Comparison of ENCODE assay signal across 1 cellular context in the genomic region with DNA sequence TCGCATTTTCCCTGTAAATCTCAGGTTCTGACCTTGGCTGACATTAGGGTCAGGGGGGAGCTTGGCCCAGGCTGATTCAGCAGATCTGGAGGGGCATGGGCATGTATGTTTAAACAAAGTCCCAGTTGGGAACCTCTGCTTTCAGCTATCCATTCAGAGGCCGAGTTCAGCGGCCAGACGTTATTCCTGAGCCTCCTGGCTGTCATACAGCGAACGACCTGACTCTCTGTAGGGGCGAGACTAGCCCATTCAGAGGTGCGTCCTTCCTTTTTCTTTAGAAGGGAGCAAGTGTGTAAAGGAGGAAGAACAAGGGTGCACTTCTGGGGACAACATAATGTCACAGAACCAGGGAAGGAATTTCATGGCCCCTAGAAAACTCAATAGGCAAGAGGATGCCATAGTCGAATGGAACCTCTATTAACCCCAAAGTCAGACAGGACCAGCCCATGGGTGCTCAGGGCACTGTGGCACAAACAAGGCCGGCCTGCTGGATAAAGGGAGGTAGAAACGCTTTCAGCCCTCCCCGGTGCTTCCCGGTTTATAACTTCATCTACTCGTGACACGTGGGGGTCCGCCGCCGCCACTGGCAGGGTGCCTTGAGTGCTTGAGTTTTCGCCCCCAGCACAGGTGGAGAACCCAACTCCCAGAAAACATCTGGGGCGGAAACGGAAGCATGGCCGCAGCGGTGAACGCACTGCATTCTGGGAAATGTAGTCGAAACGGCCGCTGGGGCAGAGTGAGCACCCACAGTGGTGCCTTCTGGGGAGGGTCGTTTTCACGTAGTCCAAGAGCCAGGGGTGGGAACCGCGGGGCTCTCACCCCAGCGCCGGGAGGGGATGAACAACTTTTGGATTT.
TF ChIP-seq lines count a peak whose summit lies in the region.

No MANE protein-coding gene starts in this region.

TF ChIP-seq in HEK293, 187 proteins besides CTCF, POLR2A, EP300 and RAD21 (continued from another document and continues in another):
- TF ChIP-seq, protein P1, sequence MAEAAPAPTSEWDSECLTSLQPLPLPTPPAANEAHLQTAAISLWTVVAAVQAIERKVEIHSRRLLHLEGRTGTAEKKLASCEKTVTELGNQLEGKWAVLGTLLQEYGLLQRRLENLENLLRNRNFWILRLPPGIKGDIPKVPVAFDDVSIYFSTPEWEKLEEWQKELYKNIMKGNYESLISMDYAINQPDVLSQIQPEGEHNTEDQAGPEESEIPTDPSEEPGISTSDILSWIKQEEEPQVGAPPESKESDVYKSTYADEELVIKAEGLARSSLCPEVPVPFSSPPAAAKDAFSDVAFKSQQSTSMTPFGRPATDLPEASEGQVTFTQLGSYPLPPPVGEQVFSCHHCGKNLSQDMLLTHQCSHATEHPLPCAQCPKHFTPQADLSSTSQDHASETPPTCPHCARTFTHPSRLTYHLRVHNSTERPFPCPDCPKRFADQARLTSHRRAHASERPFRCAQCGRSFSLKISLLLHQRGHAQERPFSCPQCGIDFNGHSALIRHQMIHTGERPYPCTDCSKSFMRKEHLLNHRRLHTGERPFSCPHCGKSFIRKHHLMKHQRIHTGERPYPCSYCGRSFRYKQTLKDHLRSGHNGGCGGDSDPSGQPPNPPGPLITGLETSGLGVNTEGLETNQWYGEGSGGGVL (tag by site-specific recombination; IDR thresholded peaks at IDR 0.05), result peak; percentile 53; the same call in 1 of the 2 replicates
- TF ChIP-seq ZNF223 (tag by site-specific recombination; IDR thresholded peaks at IDR 0.05) (no peak), GLIS2 (tag by site-specific recombination; IDR thresholded peaks at IDR 0.05) (peak; percentile 74), ZNF776 (tag by site-specific recombination; IDR thresholded peaks at IDR 0.05; ENCODE audit: borderline replicate concordance) (no peak), GFI1B (tag by site-specific recombination; IDR thresholded peaks at IDR 0.05) (no peak), PATZ1 (tag by site-specific recombination; IDR thresholded peaks at IDR 0.05) (peak; percentile 60; the same call in 1 of the 2 replicates), ZNF561 (tag by site-specific recombination; IDR thresholded peaks at IDR 0.05; ENCODE audit: borderline replicate concordance) (no peak), ZNF76 (tag by site-specific recombination; IDR thresholded peaks at IDR 0.05; ENCODE audit: borderline replicate concordance, low read depth) (peak; percentile 95), ZNF280C (tag by site-specific recombination; IDR thresholded peaks at IDR 0.05) (no peak), ZNF580 (tag by site-specific recombination; IDR thresholded peaks at IDR 0.05) (no peak), ZXDB (tag by site-specific recombination; IDR thresholded peaks at IDR 0.05) (0 out of 2 replicates have a peak, but pooled peaks have one; percentile 32), ZNF23 (tag by site-specific recombination; IDR thresholded peaks at IDR 0.05; ENCODE audit: borderline replicate concordance) (no peak), SP2 (tag by site-specific recombination; IDR thresholded peaks at IDR 0.05) (peak; percentile 44; the same call in 1 of the 2 replicates), ZNF830 (tag by site-specific recombination; IDR thresholded peaks at IDR 0.05; ENCODE audit: low read depth) (no peak), PRDM10 (tag by site-specific recombination; IDR thresholded peaks at IDR 0.05) (peak; percentile 73), ZNF530 (tag by site-specific recombination; IDR thresholded peaks at IDR 0.05; ENCODE audit: low read depth) (no peak), HOXD13 (CRISPR knock-in tag; IDR thresholded peaks at IDR 0.05; ENCODE audit: borderline replicate concordance) (no peak), TCF7L2 (IDR thresholded peaks at IDR 0.05; ENCODE audit: borderline replicate concordance, low read depth, low read length) (no peak), ZNF335 (tag by site-specific recombination; conservative IDR thresholded peaks at IDR 0.05) (peak; percentile 97), ZNF501 (tag by site-specific recombination; IDR thresholded peaks at IDR 0.05) (no peak), ZNF239 (tag by site-specific recombination; IDR thresholded peaks at IDR 0.05) (no peak)
- TF ChIP-seq, protein P2, sequence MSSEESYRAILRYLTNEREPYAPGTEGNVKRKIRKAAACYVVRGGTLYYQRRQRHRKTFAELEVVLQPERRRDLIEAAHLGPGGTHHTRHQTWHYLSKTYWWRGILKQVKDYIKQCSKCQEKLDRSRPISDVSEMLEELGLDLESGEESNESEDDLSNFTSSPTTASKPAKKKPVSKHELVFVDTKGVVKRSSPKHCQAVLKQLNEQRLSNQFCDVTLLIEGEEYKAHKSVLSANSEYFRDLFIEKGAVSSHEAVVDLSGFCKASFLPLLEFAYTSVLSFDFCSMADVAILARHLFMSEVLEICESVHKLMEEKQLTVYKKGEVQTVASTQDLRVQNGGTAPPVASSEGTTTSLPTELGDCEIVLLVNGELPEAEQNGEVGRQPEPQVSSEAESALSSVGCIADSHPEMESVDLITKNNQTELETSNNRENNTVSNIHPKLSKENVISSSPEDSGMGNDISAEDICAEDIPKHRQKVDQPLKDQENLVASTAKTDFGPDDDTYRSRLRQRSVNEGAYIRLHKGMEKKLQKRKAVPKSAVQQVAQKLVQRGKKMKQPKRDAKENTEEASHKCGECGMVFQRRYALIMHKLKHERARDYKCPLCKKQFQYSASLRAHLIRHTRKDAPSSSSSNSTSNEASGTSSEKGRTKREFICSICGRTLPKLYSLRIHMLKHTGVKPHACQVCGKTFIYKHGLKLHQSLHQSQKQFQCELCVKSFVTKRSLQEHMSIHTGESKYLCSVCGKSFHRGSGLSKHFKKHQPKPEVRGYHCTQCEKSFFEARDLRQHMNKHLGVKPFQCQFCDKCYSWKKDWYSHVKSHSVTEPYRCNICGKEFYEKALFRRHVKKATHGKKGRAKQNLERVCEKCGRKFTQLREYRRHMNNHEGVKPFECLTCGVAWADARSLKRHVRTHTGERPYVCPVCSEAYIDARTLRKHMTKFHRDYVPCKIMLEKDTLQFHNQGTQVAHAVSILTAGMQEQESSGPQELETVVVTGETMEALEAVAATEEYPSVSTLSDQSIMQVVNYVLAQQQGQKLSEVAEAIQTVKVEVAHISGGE (tag by site-specific recombination; conservative IDR thresholded peaks at IDR 0.05; ENCODE audit: low read depth), result peak; percentile 70
- TF ChIP-seq, protein P3, sequence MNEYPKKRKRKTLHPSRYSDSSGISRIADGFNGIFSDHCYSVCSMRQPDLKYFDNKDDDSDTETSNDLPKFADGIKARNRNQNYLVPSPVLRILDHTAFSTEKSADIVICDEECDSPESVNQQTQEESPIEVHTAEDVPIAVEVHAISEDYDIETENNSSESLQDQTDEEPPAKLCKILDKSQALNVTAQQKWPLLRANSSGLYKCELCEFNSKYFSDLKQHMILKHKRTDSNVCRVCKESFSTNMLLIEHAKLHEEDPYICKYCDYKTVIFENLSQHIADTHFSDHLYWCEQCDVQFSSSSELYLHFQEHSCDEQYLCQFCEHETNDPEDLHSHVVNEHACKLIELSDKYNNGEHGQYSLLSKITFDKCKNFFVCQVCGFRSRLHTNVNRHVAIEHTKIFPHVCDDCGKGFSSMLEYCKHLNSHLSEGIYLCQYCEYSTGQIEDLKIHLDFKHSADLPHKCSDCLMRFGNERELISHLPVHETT (tag by site-specific recombination; IDR thresholded peaks at IDR 0.05), result no peak
- TF ChIP-seq, protein P4, sequence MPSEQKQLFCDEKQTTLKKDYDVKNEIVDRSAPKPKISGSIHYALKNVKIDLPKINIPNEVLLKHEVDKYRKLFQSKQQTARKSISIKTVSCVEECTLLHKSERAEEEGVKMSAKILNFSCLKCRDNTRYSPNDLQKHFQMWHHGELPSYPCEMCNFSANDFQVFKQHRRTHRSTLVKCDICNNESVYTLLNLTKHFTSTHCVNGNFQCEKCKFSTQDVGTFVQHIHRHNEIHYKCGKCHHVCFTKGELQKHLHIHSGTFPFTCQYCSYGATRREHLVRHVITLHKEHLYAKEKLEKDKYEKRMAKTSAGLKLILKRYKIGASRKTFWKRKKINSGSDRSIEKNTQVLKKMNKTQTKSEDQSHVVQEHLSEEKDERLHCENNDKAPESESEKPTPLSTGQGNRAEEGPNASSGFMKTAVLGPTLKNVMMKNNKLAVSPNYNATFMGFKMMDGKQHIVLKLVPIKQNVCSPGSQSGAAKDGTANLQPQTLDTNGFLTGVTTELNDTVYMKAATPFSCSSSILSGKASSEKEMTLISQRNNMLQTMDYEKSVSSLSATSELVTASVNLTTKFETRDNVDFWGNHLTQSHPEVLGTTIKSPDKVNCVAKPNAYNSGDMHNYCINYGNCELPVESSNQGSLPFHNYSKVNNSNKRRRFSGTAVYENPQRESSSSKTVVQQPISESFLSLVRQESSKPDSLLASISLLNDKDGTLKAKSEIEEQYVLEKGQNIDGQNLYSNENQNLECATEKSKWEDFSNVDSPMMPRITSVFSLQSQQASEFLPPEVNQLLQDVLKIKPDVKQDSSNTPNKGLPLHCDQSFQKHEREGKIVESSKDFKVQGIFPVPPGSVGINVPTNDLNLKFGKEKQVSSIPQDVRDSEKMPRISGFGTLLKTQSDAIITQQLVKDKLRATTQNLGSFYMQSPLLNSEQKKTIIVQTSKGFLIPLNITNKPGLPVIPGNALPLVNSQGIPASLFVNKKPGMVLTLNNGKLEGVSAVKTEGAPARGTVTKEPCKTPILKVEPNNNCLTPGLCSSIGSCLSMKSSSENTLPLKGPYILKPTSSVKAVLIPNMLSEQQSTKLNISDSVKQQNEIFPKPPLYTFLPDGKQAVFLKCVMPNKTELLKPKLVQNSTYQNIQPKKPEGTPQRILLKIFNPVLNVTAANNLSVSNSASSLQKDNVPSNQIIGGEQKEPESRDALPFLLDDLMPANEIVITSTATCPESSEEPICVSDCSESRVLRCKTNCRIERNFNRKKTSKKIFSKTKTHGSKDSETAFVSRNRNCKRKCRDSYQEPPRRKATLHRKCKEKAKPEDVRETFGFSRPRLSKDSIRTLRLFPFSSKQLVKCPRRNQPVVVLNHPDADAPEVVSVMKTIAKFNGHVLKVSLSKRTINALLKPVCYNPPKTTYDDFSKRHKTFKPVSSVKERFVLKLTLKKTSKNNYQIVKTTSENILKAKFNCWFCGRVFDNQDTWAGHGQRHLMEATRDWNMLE (tag by site-specific recombination; conservative IDR thresholded peaks at IDR 0.05; ENCODE audit: low read depth), result peak; percentile 99
